Comparison of ENCODE assay signal across 16 cellular contexts in the genomic region with DNA sequence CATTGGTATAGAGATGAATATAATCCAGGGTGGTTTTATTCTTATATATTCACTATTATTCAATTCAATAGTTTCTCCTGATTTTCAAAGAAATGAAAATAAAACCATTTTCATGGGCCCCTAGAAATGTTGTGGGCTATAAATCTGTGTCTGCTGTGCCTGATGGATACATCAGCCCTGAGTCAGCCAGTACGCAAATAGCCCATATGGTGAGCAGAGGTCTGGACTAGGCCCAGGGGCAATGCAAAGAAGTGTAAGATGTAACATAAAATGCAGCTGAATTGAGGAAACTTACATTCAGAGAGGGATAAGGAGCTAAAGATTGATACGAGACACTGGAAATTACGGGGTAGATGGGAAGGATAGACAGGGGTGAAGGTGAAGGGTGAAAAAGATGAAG.
DNase-seq lines count a peak whose midpoint lies in the region; TF ChIP-seq lines count a peak whose summit lies in the region.
"Had no signal": no experiment of that assay in that cellular context is flagged by ENCODE, and none has a peak within 500 bp of the region (broad histone marks: within the 10 kb centered on the region; RNA-seq: fewer than 3 reads in every experiment).

No MANE protein-coding gene starts in this region.

- no peaks in the 10 kb centered on the region for H3F3A ChIP-seq in SK-N-SH (replicated peaks; ENCODE audit: insufficient read depth)

- H3K27me3 ChIP-seq in SK-N-SH (ENCODE audit: insufficient read depth): no peaks in the 10 kb centered on the region
- no peaks in the 10 kb centered on the region for H3K27me3 ChIP-seq in spleen (replicated peaks in 1 of 7)
- H3K27me3 ChIP-seq: BLaER1 had no signal

- POLR2A ChIA-PET in SK-N-SH (lab: Yijun Ruan, JAX): no interaction called here

- no peak for TF ChIP-seq CTCF in HFF-Myc (IDR thresholded peaks at IDR 0.05; ENCODE audit: low read depth, low read length, missing control alignments)
- no peak for TF ChIP-seq CTCF in SK-N-SH (IDR thresholded peaks at IDR 0.05)
- TF ChIP-seq CTCF in progenitor cell of endocrine pancreas (IDR thresholded peaks at IDR 0.05; ENCODE audit: unreplicated experiment): no peak
- TF ChIP-seq CTCF in spleen (IDR thresholded peaks at IDR 0.05 in 8 of 11, conservative IDR thresholded peaks at IDR 0.05 in 3 of 11): no peak

- H3K4me2 ChIP-seq in SK-N-SH: no peak overlapping the region
- H3K4me2 ChIP-seq: BLaER1 had no signal

- H3K9me3 ChIP-seq in SK-N-SH (no peaks in the 10 kb centered on the region), spleen (peaks cover 0 to 6% (median 0%) of the 10 kb centered on the region in 8 donors)

- H3K79me2 ChIP-seq in SK-N-SH (ENCODE audit: insufficient read depth): no peaks in the 10 kb centered on the region

- H3K4me1 ChIP-seq in SK-N-SH (ENCODE audit: control insufficient read depth in 1 of 2, insufficient read depth in 2 of 2, low read depth in 1 of 2, low read length in 1 of 2) (peaks cover 0 to 8% of the 10 kb centered on the region in 2 experiments; a peak in 2 of 4 replicates), spleen (no peaks in the 10 kb centered on the region)

- no peaks in the 10 kb centered on the region for H3K27me3 Mint-ChIP-seq in progenitor cell of endocrine pancreas

- no peaks in the 10 kb centered on the region for H4K20me1 ChIP-seq in SK-N-SH (ENCODE audit: insufficient read depth)
- H4K20me1 ChIP-seq: BLaER1 had no signal

- intact Hi-C loops in spleen (cut with DNase I; ENCODE audit: low total_unique reads): no loop called here

- H3K4me3 Mint-ChIP-seq in progenitor cell of endocrine pancreas (ENCODE audit: low read depth): no peak overlapping the region
- H3K4me3 Mint-ChIP-seq: activated B cell treated with CpG ODN at 0.5 μM for 24 hours had no signal

- peaks cover 54% of the 10 kb centered on the region for H3K4me1 Mint-ChIP-seq in progenitor cell of endocrine pancreas (ENCODE audit: low read depth)
- H3K4me1 Mint-ChIP-seq: activated B cell treated with CpG ODN at 0.5 μM for 24 hours had no signal

- H3K27ac Mint-ChIP-seq in progenitor cell of endocrine pancreas: peak overlapping the region; percentile 54
- H3K27ac Mint-ChIP-seq: activated B cell treated with CpG ODN at 0.5 μM for 24 hours; activated T-helper 2 cell treated with anti-CD3 and anti-CD28 coated beads, Interferon-gamma antibody, Interleukin-2, Interleukin-4, amounts not matched to agents 10 μg/mL and 5 μg/mL and 100 μg/mL, durations not matched to agents 14 hours and 24 hours and 36 hours had no signal

- DNase-seq in HFF-Myc (ENCODE audit: extremely low read depth, low read depth) (peak; percentile 72), SK-N-SH (peak; percentile 51), fibroblast of the conjunctiva (ENCODE audit: low read depth) (peak; percentile 27), progenitor cell of endocrine pancreas (ENCODE audit: low spot score, unreplicated experiment) (no peak), COLO668 (lab: John Stamatoyannopoulos, UW; ENCODE audit: unreplicated experiment) (no peak), spleen (no peak), NCI-H2227 (lab: John Stamatoyannopoulos, UW; ENCODE audit: unreplicated experiment) (no peak), hippocampal formation (lab: John Stamatoyannopoulos, UW) (no peak)
- DNase-seq: activated B cell treated with CpG ODN at 0.5 μM for 24 hours, DND-41, left ventricle myocardium superior, NCI-H2029 treated with DMSO at 0.1 percent for 48 hours, NCI-H69 had no signal

- H3K36me3 ChIP-seq in SK-N-SH (replicated peaks in 1 of 2; ENCODE audit: control insufficient read depth in 1 of 2, insufficient read depth in 2 of 2, low read length in 1 of 2): no peaks in the 10 kb centered on the region
- H3K36me3 ChIP-seq in spleen: no peaks in the 10 kb centered on the region
- H3K36me3 ChIP-seq: BLaER1 had no signal

- TF ChIP-seq RAD21 in SK-N-SH (IDR thresholded peaks at IDR 0.05; ENCODE audit: low read length): peak; percentile 24; the same call in 1 of the 2 replicates

- H3K9me2 ChIP-seq in SK-N-SH: no peaks in the 10 kb centered on the region; the same call in 1 of the 2 replicates

- no peaks in the 10 kb centered on the region for H3K9me3 Mint-ChIP-seq in progenitor cell of endocrine pancreas (ENCODE audit: low read depth)
- H3K9me3 Mint-ChIP-seq: activated T-helper 2 cell treated with anti-CD3 and anti-CD28 coated beads, Interferon-gamma antibody, Interleukin-2, Interleukin-4, amounts not matched to agents 10 μg/mL and 5 μg/mL and 100 μg/mL, durations not matched to agents 14 hours and 24 hours and 36 hours had no signal

- no peak overlapping the region for H3K4me3 ChIP-seq in HFF-Myc (replicated peaks; ENCODE audit: low read depth, low read length)
- no peak overlapping the region for H3K4me3 ChIP-seq in SK-N-SH (ENCODE audit: low read depth in 2 of 2, low read length in 1 of 2)
- no peak overlapping the region for H3K4me3 ChIP-seq in spleen
- H3K4me3 ChIP-seq: BLaER1, coronary artery had no signal

- H3K27ac ChIP-seq in SK-N-SH (ENCODE audit: low read depth in 2 of 2, low read length in 1 of 2): peak overlapping the region in 1 of 2 experiments; percentile 64; a peak in 2 of 4 replicates
- H3K27ac ChIP-seq in spleen: no peak overlapping the region
- H3K27ac ChIP-seq: BLaER1, coronary artery had no signal

- peak in 1 of 2 experiments; percentile 59; a peak in 1 of 4 replicates for TF ChIP-seq EP300 in SK-N-SH (IDR thresholded peaks at IDR 0.05; ENCODE audit: borderline replicate concordance in 1 of 2, low read depth in 1 of 2, low read length in 1 of 2)

- no peak for TF ChIP-seq POLR2A in spleen (IDR thresholded peaks at IDR 0.05)

- no peak overlapping the region for H2AFZ ChIP-seq in SK-N-SH (ENCODE audit: low read depth)

- 53% methylated on average over 3 of the region's 3 CpGs for WGBS in SK-N-SH (ENCODE audit: low lambda C conversion rate)
- WGBS in spleen, 5 donors: 82 to 97% (median 90%) methylated on average over 3 of the region's 3 CpGs

- CTCF ChIA-PET in SK-N-SH (lab: Yijun Ruan, JAX): interaction anchor here (1.1 kb wide), 1 partner anchor 231 kb away, joined by 3 read pairs; no protein-coding TSS in a partner anchor

- no peaks in the 10 kb centered on the region for H3K36me3 Mint-ChIP-seq in progenitor cell of endocrine pancreas (ENCODE audit: insufficient read depth)

- no peak overlapping the region for H3K9ac ChIP-seq in SK-N-SH
- H3K9ac ChIP-seq: BLaER1 had no signal

TF ChIP-seq in SK-N-SH, 30 proteins besides CTCF, POLR2A, EP300 and RAD21:
- TF ChIP-seq SMC3 (IDR thresholded peaks at IDR 0.05; ENCODE audit: low read depth, low read length): no peak
- TF ChIP-seq RCOR1 (IDR thresholded peaks at IDR 0.05; ENCODE audit: low read length): 0 out of 2 replicates have a peak, but pooled peaks have one; percentile 13
- TF ChIP-seq TCF12 (IDR thresholded peaks at IDR 0.05): peak; percentile 31; the same call in 1 of the 2 replicates
TF ChIP-seq in SK-N-SH: peak in this region for 2.

Comparison
In these comparisons a context has a peak if more than half of its experiments do, and no peak if none do; other contexts are left out.
1. DNase-seq: peak in HFF-Myc (single experiment), SK-N-SH (single experiment) and fibroblast of the conjunctiva (single experiment); none in progenitor cell of endocrine pancreas (single experiment), COLO668 (single experiment), spleen (single experiment), NCI-H2227 (single experiment) and hippocampal formation (0 of 2).